Comparison of ENCODE assay signal across 16 cellular contexts in the genomic region with DNA sequence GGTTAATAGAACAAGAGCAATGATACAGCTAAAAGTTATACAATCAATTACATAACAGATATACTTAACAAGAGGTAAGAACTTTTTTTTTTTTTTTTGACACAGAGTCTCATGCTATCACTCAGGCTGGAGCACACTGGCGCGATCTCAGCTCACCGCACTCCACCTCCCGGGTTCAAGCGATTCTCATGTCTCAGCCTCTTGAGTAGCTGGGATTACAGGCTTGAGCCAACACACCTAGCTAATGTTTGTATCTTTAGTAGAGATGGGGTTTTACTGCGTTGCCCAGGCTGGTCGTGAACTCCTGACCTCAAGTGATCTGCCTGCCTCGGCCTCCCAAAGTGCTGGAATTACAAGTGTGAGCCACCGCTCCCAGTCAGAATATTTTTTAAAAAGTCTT.
"Had no signal": no experiment of that assay in that cellular context is flagged by ENCODE, and none has a peak within 500 bp of the region (broad histone marks: within the 10 kb centered on the region; RNA-seq: fewer than 3 reads in every experiment).

No MANE protein-coding gene starts in this region.

- H3K27me3 Mint-ChIP-seq: activated B cell treated with CpG ODN at 0.5 μM for 24 hours; dendritic cell treated with granulocyte-macrophage colony-stimulating factor and Interleukin-4, amounts not matched to agents 40 ng/mL and 50 ng/mL, for 4 days; effector memory CD8-positive, alpha-beta T cell; memory B cell; progenitor cell of endocrine pancreas had no signal

- H3K9ac ChIP-seq: neural progenitor cell had no signal

- DNase-seq: activated B cell treated with CpG ODN at 0.5 μM for 24 hours; activated CD4-positive, alpha-beta T cell treated with anti-CD3 and anti-CD28 coated beads for 48 hours; amniotic stem cell; effector memory CD8-positive, alpha-beta T cell; left ventricle myocardium superior; right cardiac atrium; stimulated activated CD4-positive, alpha-beta T cell treated with anti-CD3 and anti-CD28 coated beads, Interleukin-2, amount 100 ng/mL, for 24 hours; stimulated activated naive CD8-positive, alpha-beta T cell treated with anti-CD3 and anti-CD28 coated beads, Interleukin-15, Interleukin-2, amounts not matched to agents 100 U/mL and 50 U/mL, for 24 hours; T-helper 9 cell; transverse colon had no signal

- H3K27me3 ChIP-seq: neural progenitor cell, suprapubic skin, transverse colon, vagina had no signal

- H3K4me3 Mint-ChIP-seq: activated B cell treated with CpG ODN at 0.5 μM for 24 hours; dendritic cell treated with granulocyte-macrophage colony-stimulating factor and Interleukin-4, amounts not matched to agents 40 ng/mL and 50 ng/mL, for 4 days; memory B cell; neural progenitor cell had no signal

- H3K4me3 ChIP-seq: neural progenitor cell, suprapubic skin, transverse colon, vagina had no signal

- H3K9me3 Mint-ChIP-seq: activated B cell treated with CpG ODN at 0.5 μM for 24 hours; dendritic cell treated with granulocyte-macrophage colony-stimulating factor and Interleukin-4, amounts not matched to agents 40 ng/mL and 50 ng/mL, for 4 days; effector memory CD8-positive, alpha-beta T cell had no signal

- H2AFZ ChIP-seq: neural progenitor cell had no signal

- H3K36me3 Mint-ChIP-seq: memory B cell, neural progenitor cell had no signal

- H3K4me2 ChIP-seq: neural progenitor cell had no signal

- H3K36me3 ChIP-seq: neural progenitor cell, suprapubic skin, transverse colon, vagina had no signal

- H3K27ac ChIP-seq: neural progenitor cell, suprapubic skin, vagina had no signal

- ATAC-seq: effector memory CD8-positive, alpha-beta T cell; left ventricle myocardium superior; right cardiac atrium; stimulated activated naive CD8-positive, alpha-beta T cell treated with anti-CD3 and anti-CD28 coated beads, Interleukin-15, Interleukin-2, amounts not matched to agents 100 U/mL and 50 U/mL, for 24 hours had no signal

- H3K27ac Mint-ChIP-seq: activated B cell treated with CpG ODN at 0.5 μM for 24 hours; effector memory CD8-positive, alpha-beta T cell; neural progenitor cell; progenitor cell of endocrine pancreas had no signal

- H3K9me3 ChIP-seq: suprapubic skin, transverse colon, vagina had no signal

- H3K4me1 ChIP-seq: neural progenitor cell, vagina had no signal

- H3K4me1 Mint-ChIP-seq: neural progenitor cell had no signal
